Comparison of ENCODE assay signal across 8 cellular contexts in genomic region chr3:157606392-157607197, GRCh38.
DNase-seq lines count a peak whose midpoint lies in the region; ATAC-seq and TF ChIP-seq lines count a peak whose summit lies in the region.

No MANE protein-coding gene starts in this region.

- ATAC-seq in GM21717 (IDR thresholded peaks at IDR 0.05; ENCODE audit: unreplicated experiment) (peak; percentile 88), IMR-90 (ENCODE audit: low read depth) (peak; percentile 95), psoas muscle (peak; percentile 37 to 80 (median 67))

- DNase-seq in GDM1 (lab: John Stamatoyannopoulos, UW): peak; percentile 38
- peak; percentile 71 for DNase-seq in IMR-90
- DNase-seq in SJSA1 (ENCODE audit: low read depth in 1 of 2, low spot score in 2 of 2): peak; percentile 60 to 61
- peak; percentile 65 for DNase-seq in activated naive CD4-positive, alpha-beta T cell treated with Interleukin-2 at 50 U/mL for 16 hours
- DNase-seq in head of caudate nucleus: peak; percentile 29 to 87 (median 70)
- DNase-seq in psoas muscle: peak; percentile 40 to 65
- DNase-seq in mesenteric fat pad (ENCODE audit: low spot score): no peak

- no peak overlapping the region for H2BK120ac ChIP-seq in IMR-90 (ENCODE audit: low read depth, low read length)

- H2BK15ac ChIP-seq in IMR-90 (ENCODE audit: low read depth, low read length): no peak overlapping the region

- no peak overlapping the region for H3K23ac ChIP-seq in IMR-90 (ENCODE audit: low read depth, low read length)

- H3K27me3 ChIP-seq in IMR-90 (ENCODE audit: control insufficient read depth, insufficient read depth, low read length) (no peaks in the 10 kb centered on the region; the same call in 1 of the 2 replicates), SJSA1 (replicated peaks) (no peaks in the 10 kb centered on the region), psoas muscle (ENCODE audit: insufficient read depth in 3 of 3, low read length in 2 of 3) (no peaks in the 10 kb centered on the region)

- H3K4me3 ChIP-seq in IMR-90 (ENCODE audit: insufficient read depth, low read depth, low read length) (no peak overlapping the region), SJSA1 (no peak overlapping the region), psoas muscle (no peak overlapping the region)

- dilution Hi-C loops in IMR-90 (cut with HindIII; ENCODE audit: low sequenced_read_pairs, unreplicated experiment): no loop called here

- no peaks in the 10 kb centered on the region for H3K36me3 ChIP-seq in IMR-90 (ENCODE audit: control insufficient read depth, insufficient read depth, low read length)
- H3K36me3 ChIP-seq in SJSA1: no peaks in the 10 kb centered on the region
- H3K36me3 ChIP-seq in psoas muscle (ENCODE audit: insufficient read depth in 1 of 2, low read depth in 1 of 2): no peaks in the 10 kb centered on the region

- no peak overlapping the region for H3K56ac ChIP-seq in IMR-90 (ENCODE audit: extremely low read depth, insufficient read depth, low read length)

- no peaks in the 10 kb centered on the region for H3K79me1 ChIP-seq in IMR-90 (ENCODE audit: low read depth in 1 of 2, low read length in 2 of 2)

- no peak overlapping the region for H2AK5ac ChIP-seq in IMR-90 (ENCODE audit: low read depth, low read length)

- CTCF ChIA-PET in IMR-90 (lab: Yijun Ruan, JAX): interaction anchor here (0.5 to 2.0 kb wide), 25 partner anchors 8 to 927 kb away, joined by 3 to 14 read pairs (median 4); no protein-coding TSS in a partner anchor

- WGBS in IMR-90 (ENCODE audit: extremely low coverage in 2 of 2, insufficient read length in 1 of 2), 2 experiments: 0% methylated on average over 2 of the region's 10 CpGs; no CpG with 5 or more reads in 1 of the 2 experiments
- WGBS in psoas muscle, 3 donors: 16 to 20% (median 20%) methylated on average over 10 of the region's 10 CpGs

- no peak overlapping the region for H4K5ac ChIP-seq in IMR-90 (ENCODE audit: low read depth, low read length)

- H2AK9ac ChIP-seq in IMR-90 (replicated peaks; ENCODE audit: low read depth, low read length, poor library complexity): no peak overlapping the region

- H3K4me2 ChIP-seq in IMR-90 (ENCODE audit: low read depth, low read length): peak overlapping the region; percentile 49; the same call in 1 of the 2 replicates

- H3K14ac ChIP-seq in IMR-90 (replicated peaks; ENCODE audit: low read depth, low read length): no peak overlapping the region

- in situ Hi-C loops in IMR-90 (cut with MboI; ENCODE audit: low sequenced_read_pairs): no loop called here

- no peak overlapping the region for H3K4ac ChIP-seq in IMR-90 (ENCODE audit: low read depth, low read length)

- no peak overlapping the region for H2BK5ac ChIP-seq in IMR-90 (ENCODE audit: low read depth, low read length, poor library complexity, severe bottlenecking)

- H3K9ac ChIP-seq in IMR-90 (ENCODE audit: low read depth, low read length): no peak overlapping the region

- H4K91ac ChIP-seq in IMR-90 (ENCODE audit: insufficient read depth, low read depth, low read length): no peak overlapping the region

- POLR2A ChIA-PET in IMR-90 (lab: Charles Lee; ENCODE audit: unreplicated experiment): no interaction called here

- H3K4me1 ChIP-seq in IMR-90 (ENCODE audit: control insufficient read depth, insufficient read depth, low read length): no peaks in the 10 kb centered on the region
- no peaks in the 10 kb centered on the region for H3K4me1 ChIP-seq in SJSA1 (replicated peaks)
- no peaks in the 10 kb centered on the region for H3K4me1 ChIP-seq in psoas muscle

- H2AFZ ChIP-seq in IMR-90 (replicated peaks; ENCODE audit: low read length, poor library complexity): peak overlapping the region; percentile 9

- intact Hi-C loops in IMR-90 (cut with micrococcal nuclease): loop anchor here (1.0 to 2.0 kb wide), 2 partner anchors 74 to 926 kb away; no protein-coding TSS in a partner anchor
- intact Hi-C loops in head of caudate nucleus (cut with DNase I): no loop called here
- intact Hi-C loops in psoas muscle (cut with DNase I): loop anchor here in 1 of 2 donors (5.0 kb wide), 1 partner anchor 826 kb away; no protein-coding TSS in a partner anchor

- H4K20me1 ChIP-seq in IMR-90 (ENCODE audit: insufficient read depth, low read length): no peaks in the 10 kb centered on the region

- H3K9me3 ChIP-seq in IMR-90 (ENCODE audit: control insufficient read depth, insufficient read depth, low read length) (no peaks in the 10 kb centered on the region), SJSA1 (replicated peaks) (no peaks in the 10 kb centered on the region), psoas muscle (no peaks in the 10 kb centered on the region)

- no peak overlapping the region for H4K8ac ChIP-seq in IMR-90 (ENCODE audit: low read depth in 2 of 2, low read length in 2 of 2)

- no peaks in the 10 kb centered on the region for H3K9me1 ChIP-seq in IMR-90 (ENCODE audit: insufficient read depth, low read length)

- BruUV-seq in IMR-90 (replicated peaks; lab: Mats Ljungman, UMichigan): no TSS peak

- no peak overlapping the region for H3K18ac ChIP-seq in IMR-90 (ENCODE audit: low read depth, low read length)

- peak; percentile 54 for TF ChIP-seq RAD21 in IMR-90 (IDR thresholded peaks at IDR 0.05; ENCODE audit: low read length)

- no peak overlapping the region for H3K27ac ChIP-seq in IMR-90 (ENCODE audit: insufficient read depth, low read length)
- H3K27ac ChIP-seq in SJSA1: no peak overlapping the region
- H3K27ac ChIP-seq in psoas muscle: no peak overlapping the region

- TF ChIP-seq CTCF in IMR-90 (conservative IDR thresholded peaks at IDR 0.05; ENCODE audit: low read depth, low read length) (peak; percentile 71), psoas muscle (IDR thresholded peaks at IDR 0.05) (peak; percentile 65)

- H2BK20ac ChIP-seq in IMR-90 (ENCODE audit: low read depth, low read length): no peak overlapping the region

- TF ChIP-seq POLR2A in IMR-90 (IDR thresholded peaks at IDR 0.05; ENCODE audit: low read depth, low read length): no peak

TF ChIP-seq in IMR-90, 13 proteins besides CTCF, POLR2A, EP300 and RAD21:
- TF ChIP-seq CHD1 (IDR thresholded peaks at IDR 0.05; ENCODE audit: low read depth, low read length): no peak
- TF ChIP-seq SMC3 (IDR thresholded peaks at IDR 0.05; ENCODE audit: low read depth, low read length): peak; percentile 65
- TF ChIP-seq MAZ (IDR thresholded peaks at IDR 0.05; ENCODE audit: borderline replicate concordance, low read depth, low read length): 0 out of 2 replicates have a peak, but pooled peaks have one; percentile 45
